9 cellular contexts compared by ENCODE assay signal in the genomic region with DNA sequence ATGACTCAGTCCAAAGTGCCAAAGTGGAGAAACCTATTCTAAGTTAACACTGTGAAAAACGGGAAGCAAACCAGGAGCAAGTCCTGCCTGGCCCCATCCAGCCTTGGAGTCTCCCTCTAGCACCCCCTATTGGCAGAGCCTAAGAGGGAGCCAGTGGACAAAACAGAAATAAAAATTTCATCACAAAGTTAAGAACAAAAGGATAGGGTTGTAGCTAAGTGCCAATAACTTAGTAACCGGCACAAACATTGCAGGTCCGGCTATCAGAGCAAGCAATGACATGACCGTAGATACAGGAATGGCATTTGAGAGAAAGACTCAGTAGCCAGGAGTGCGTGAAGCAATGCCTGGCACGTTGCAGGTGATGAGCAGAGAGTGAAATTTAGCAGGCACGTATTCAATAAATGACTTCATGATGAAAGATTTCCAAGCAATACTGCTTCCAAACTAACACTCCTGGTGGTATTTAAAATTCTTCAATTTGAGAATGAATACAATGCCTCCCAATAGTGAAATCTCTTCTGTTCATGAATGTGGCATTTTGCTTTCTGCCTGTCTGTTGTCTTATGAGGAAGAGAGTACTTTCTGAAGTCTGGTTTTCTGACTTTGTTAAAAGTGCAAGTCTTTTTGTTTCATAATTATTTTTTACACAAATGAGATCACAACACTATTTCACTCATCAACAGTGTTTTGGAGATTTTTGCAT.
DNase-seq lines count a peak whose midpoint lies in the region; ATAC-seq and TF ChIP-seq lines count a peak whose summit lies in the region.
"Had no signal": no experiment of that assay in that cellular context is flagged by ENCODE, and none has a peak within 500 bp of the region (broad histone marks: within the 10 kb centered on the region; RNA-seq: fewer than 3 reads in every experiment).

No MANE protein-coding gene starts in this region.

- no peaks in the 10 kb centered on the region for H3K36me3 ChIP-seq in uterus

- no peaks in the 10 kb centered on the region for H3K4me1 ChIP-seq in uterus
- H3K4me1 ChIP-seq: A549 had no signal

- peak; percentile 56 for TF ChIP-seq CTCF in HL-60 (IDR thresholded peaks at IDR 0.05; ENCODE audit: insufficient read depth, low read length)
- peak; percentile 23 for TF ChIP-seq CTCF in astrocyte of the spinal cord (IDR thresholded peaks at IDR 0.05; ENCODE audit: low read depth, low read length)
- no peak for TF ChIP-seq CTCF in uterus (IDR thresholded peaks at IDR 0.05)

- intact Hi-C loops in uterus (cut with DNase I; ENCODE audit: low total_unique reads): no loop called here

- DNase-seq in NCI-H1105 (lab: John Stamatoyannopoulos, UW) (peak; percentile 11), NCI-H1105 treated with DMSO at 0.1 percent for 48 hours (lab: John Stamatoyannopoulos, UW) (no peak), HL-60 (ENCODE audit: low read depth in 1 of 2, low spot score in 1 of 2) (peak; percentile 0 to 67), astrocyte of the spinal cord (ENCODE audit: low read depth, low spot score) (no peak), midbrain (lab: John Stamatoyannopoulos, UW) (peak; percentile 7), uterus (no peak)
- DNase-seq in stimulated activated naive CD4-positive, alpha-beta T cell treated with Interleukin-2 at 50 U/mL for 16 hours (lab: John Stamatoyannopoulos, UW): no peak

- in situ Hi-C loops in astrocyte of the spinal cord (cut with HindIII; ENCODE audit: low sequenced_read_pairs): no loop called here

- no peak overlapping the region for H3K27ac ChIP-seq in HL-60 (replicated peaks)
- no peak overlapping the region for H3K27ac ChIP-seq in uterus
- H3K27ac ChIP-seq: A549 had no signal

- no peaks in the 10 kb centered on the region for H3K27me3 ChIP-seq in HL-60 (ENCODE audit: insufficient read depth, poor library complexity, severe bottlenecking)
- H3K27me3 ChIP-seq in uterus: no peaks in the 10 kb centered on the region

- TF ChIP-seq POLR2A in uterus (IDR thresholded peaks at IDR 0.05): no peak

- H3K9me3 ChIP-seq in uterus: no peaks in the 10 kb centered on the region
- H3K9me3 ChIP-seq: A549 had no signal

- H3K4me3 ChIP-seq in HL-60 (replicated peaks; ENCODE audit: insufficient read depth, low read length) (no peak overlapping the region), astrocyte of the spinal cord (ENCODE audit: low read depth, low read length) (no peak overlapping the region), uterus (no peak overlapping the region)
- H3K4me3 ChIP-seq: A549 had no signal

- no peak for ATAC-seq in GM21447 (IDR thresholded peaks at IDR 0.05; ENCODE audit: unreplicated experiment)
- ATAC-seq: A549 had no signal

Comparison
In these comparisons a context has a peak if more than half of its experiments do, and no peak if none do; other contexts are left out.
1. DNase-seq: peak in NCI-H1105 (single experiment), HL-60 (2 of 2) and midbrain (single experiment); none in NCI-H1105 treated with DMSO at 0.1 percent for 48 hours (single experiment), astrocyte of the spinal cord (single experiment), uterus (0 of 2) and stimulated activated naive CD4-positive, alpha-beta T cell treated with Interleukin-2 at 50 U/mL for 16 hours (single experiment).
2. CTCF ChIP-seq: peak in HL-60 (single experiment) and astrocyte of the spinal cord (single experiment); none in uterus (0 of 4).